12 cellular contexts compared by ENCODE assay signal in genomic region chr14:22915886-22916521, GRCh38. TPM values are rescaled to one million over a fixed set of nuclear protein-coding genes. Genes with fewer than 3 reads are reported as not detected.
A peak's percentile ranks its signal among the peaks of the same experiment; 100 is the strongest.
DNase-seq lines count a peak whose midpoint lies in the region; ATAC-seq and TF ChIP-seq lines count a peak whose summit lies in the region.
"Had no signal": no experiment of that assay in that cellular context is flagged by ENCODE, and none has a peak within 500 bp of the region (broad histone marks: within the 10 kb centered on the region; RNA-seq: fewer than 3 reads in every experiment).

No MANE protein-coding gene starts in this region.

- no peak for DNase-seq in stimulated activated naive CD8-positive, alpha-beta T cell treated with anti-CD3 and anti-CD28 coated beads, Interleukin-15, amount 100 ng/mL, for 72 hours
- DNase-seq in adrenal gland: peak in 6 of 7 donors; percentile 55 to 81 (median 72)
- DNase-seq in lower lobe of right lung: peak; percentile 52
- no peak for DNase-seq in globus pallidus (ENCODE audit: low spot score)
- DNase-seq in stimulated activated CD4-positive, alpha-beta T cell treated with anti-CD3 and anti-CD28 coated beads, Interleukin-2, amount 100 ng/mL, for 48 hours: no peak
- DNase-seq in PC-3: no peak
- DNase-seq: activated naive CD4-positive, alpha-beta T cell treated with anti-CD3 and anti-CD28 coated beads, Interleukin-2, amount 50 U/mL, for 16 hours; endodermal cell; Peyer's patch; stimulated activated CD4-positive, alpha-beta T cell treated with anti-CD3 and anti-CD28 coated beads, Interleukin-4, amount 100 ng/mL, for 4 hours had no signal

- H3K4me1 ChIP-seq in adrenal gland (replicated peaks in 1 of 2) (peaks cover 15 to 37% of the 10 kb centered on the region in 2 donors), lower lobe of right lung (peaks cover 52% of the 10 kb centered on the region), PC-3 (ENCODE audit: insufficient read depth, low read length) (peaks cover 20% of the 10 kb centered on the region)

- CTCF ChIA-PET in PC-3 (lab: Charles Lee): no interaction called here

- H4K20me1 ChIP-seq in PC-3 (ENCODE audit: low read length): no peaks in the 10 kb centered on the region

- intact Hi-C loops in adrenal gland (cut with DNase I): no loop called here
- intact Hi-C loops in lower lobe of right lung (cut with DNase I): no loop called here
- intact Hi-C loops in PC-3 (cut with micrococcal nuclease): no loop called here

- H3F3A ChIP-seq in PC-3 (ENCODE audit: low read length, unreplicated experiment): no peaks in the 10 kb centered on the region

- H2AFZ ChIP-seq in PC-3 (ENCODE audit: low read length): no peak overlapping the region

- H3K9me3 ChIP-seq in adrenal gland (replicated peaks in 1 of 3): no peaks in the 10 kb centered on the region
- no peaks in the 10 kb centered on the region for H3K9me3 ChIP-seq in lower lobe of right lung
- no peaks in the 10 kb centered on the region for H3K9me3 ChIP-seq in PC-3 (ENCODE audit: low read length)
- H3K9me3 ChIP-seq: Peyer's patch had no signal

- no peak overlapping the region for H3K9ac ChIP-seq in PC-3 (ENCODE audit: low read length)

- TF ChIP-seq CTCF in adrenal gland (IDR thresholded peaks at IDR 0.05) (no peak), lower lobe of right lung (IDR thresholded peaks at IDR 0.05) (no peak), PC-3 (conservative IDR thresholded peaks at IDR 0.05; ENCODE audit: low read depth, low read length) (no peak)

- H3K4me1 Mint-ChIP-seq in stimulated activated naive CD8-positive, alpha-beta T cell treated with anti-CD3 and anti-CD28 coated beads, Interleukin-15, Interleukin-2, amounts not matched to agents 100 ng/mL and 50 ng/mL, for 24 hours (ENCODE audit: low read depth): peaks cover 65% of the 10 kb centered on the region
- H3K4me1 Mint-ChIP-seq in stimulated activated naive CD8-positive, alpha-beta T cell treated with anti-CD3 and anti-CD28 coated beads, Interleukin-15, amount 100 ng/mL, for 72 hours: peaks cover 52% of the 10 kb centered on the region

- ATAC-seq in stimulated activated naive CD8-positive, alpha-beta T cell treated with anti-CD3 and anti-CD28 coated beads, Interleukin-15, amount 100 ng/mL, for 72 hours: no peak
- ATAC-seq in lower lobe of right lung: no peak
- no peak for ATAC-seq in GM18873 (IDR thresholded peaks at IDR 0.05; ENCODE audit: low FRiP score, unreplicated experiment)
- ATAC-seq in PC-3: no peak

- H3K36me3 ChIP-seq in adrenal gland (replicated peaks in 1 of 2) (peaks cover 0 to 17% of the 10 kb centered on the region in 2 donors), lower lobe of right lung (peaks cover 16% of the 10 kb centered on the region), PC-3 (ENCODE audit: low read depth, low read length) (peaks cover 20% of the 10 kb centered on the region)

- no peak for TF ChIP-seq POLR2A in adrenal gland (IDR thresholded peaks at IDR 0.05)

- no peaks in the 10 kb centered on the region for H3K9me3 Mint-ChIP-seq in stimulated activated naive CD8-positive, alpha-beta T cell treated with anti-CD3 and anti-CD28 coated beads, Interleukin-15, Interleukin-2, amounts not matched to agents 100 ng/mL and 50 ng/mL, for 24 hours
- no peaks in the 10 kb centered on the region for H3K9me3 Mint-ChIP-seq in stimulated activated naive CD8-positive, alpha-beta T cell treated with anti-CD3 and anti-CD28 coated beads, Interleukin-15, amount 100 ng/mL, for 72 hours
- H3K9me3 Mint-ChIP-seq: endodermal cell had no signal

- H3K9me2 ChIP-seq in PC-3 (replicated peaks; ENCODE audit: low read length): no peaks in the 10 kb centered on the region

- peaks cover 70% of the 10 kb centered on the region for H3K79me2 ChIP-seq in PC-3 (ENCODE audit: low read length)

- POLR2A ChIA-PET in PC-3 (lab: Charles Lee; ENCODE audit: unreplicated experiment): interaction anchor here (0.7 kb wide), 2 partner anchors 81 to 366 kb away, joined by 18 to 21 read pairs; no protein-coding TSS in a partner anchor

- no peak overlapping the region for H3K4me2 ChIP-seq in PC-3 (ENCODE audit: low read length)

- H3K4me3 Mint-ChIP-seq in stimulated activated naive CD8-positive, alpha-beta T cell treated with anti-CD3 and anti-CD28 coated beads, Interleukin-15, Interleukin-2, amounts not matched to agents 100 ng/mL and 50 ng/mL, for 24 hours: no peak overlapping the region
- no peak overlapping the region for H3K4me3 Mint-ChIP-seq in stimulated activated naive CD8-positive, alpha-beta T cell treated with anti-CD3 and anti-CD28 coated beads, Interleukin-15, amount 100 ng/mL, for 72 hours
- H3K4me3 Mint-ChIP-seq: endodermal cell had no signal

- peaks cover 51% of the 10 kb centered on the region for H3K36me3 Mint-ChIP-seq in stimulated activated naive CD8-positive, alpha-beta T cell treated with anti-CD3 and anti-CD28 coated beads, Interleukin-15, Interleukin-2, amounts not matched to agents 100 ng/mL and 50 ng/mL, for 24 hours (ENCODE audit: low read depth)

- H3K27me3 ChIP-seq in adrenal gland: no peaks in the 10 kb centered on the region
- H3K27me3 ChIP-seq in lower lobe of right lung (ENCODE audit: low read depth): no peaks in the 10 kb centered on the region
- H3K27me3 ChIP-seq in PC-3 (ENCODE audit: low read length): no peaks in the 10 kb centered on the region
- H3K27me3 ChIP-seq: Peyer's patch had no signal

- WGBS in adrenal gland, 4 donors: 57 to 71% (median 63%) methylated on average over 8 of the region's 8 CpGs

- no TSS peak for BruUV-seq in PC-3 (replicated peaks; lab: Mats Ljungman, UMichigan)

- H3K27ac ChIP-seq in adrenal gland (peak overlapping the region in 3 of 5 donors; percentile 37 to 69 (median 57)), lower lobe of right lung (peak overlapping the region; percentile 32), PC-3 (ENCODE audit: low read length) (no peak overlapping the region)
- H3K27ac ChIP-seq: Peyer's patch had no signal

- H3K27me3 Mint-ChIP-seq in stimulated activated naive CD8-positive, alpha-beta T cell treated with anti-CD3 and anti-CD28 coated beads, Interleukin-15, Interleukin-2, amounts not matched to agents 100 ng/mL and 50 ng/mL, for 24 hours: no peaks in the 10 kb centered on the region
- no peaks in the 10 kb centered on the region for H3K27me3 Mint-ChIP-seq in stimulated activated naive CD8-positive, alpha-beta T cell treated with anti-CD3 and anti-CD28 coated beads, Interleukin-15, amount 100 ng/mL, for 72 hours

- H3K27ac Mint-ChIP-seq in stimulated activated naive CD8-positive, alpha-beta T cell treated with anti-CD3 and anti-CD28 coated beads, Interleukin-15, Interleukin-2, amounts not matched to agents 100 ng/mL and 50 ng/mL, for 24 hours: peak overlapping the region; percentile 61
- H3K27ac Mint-ChIP-seq in stimulated activated naive CD8-positive, alpha-beta T cell treated with anti-CD3 and anti-CD28 coated beads, Interleukin-15, amount 100 ng/mL, for 72 hours: peak overlapping the region in 1 of 2 donors; percentile 87
- H3K27ac Mint-ChIP-seq: endodermal cell had no signal

- H3K4me3 ChIP-seq in adrenal gland (no peak overlapping the region), lower lobe of right lung (no peak overlapping the region), PC-3 (ENCODE audit: low read length) (no peak overlapping the region)
- H3K4me3 ChIP-seq: Peyer's patch had no signal

RNA-seq across cellular contexts. Expression of gene RBM23, which starts 2.9 kb away (rescaled TPM):
- total RNA-seq in adrenal gland (1,000 to 10,000 TPM in 2 of 8 donors, 100 to 1,000 TPM in 1, 10 to 100 TPM in 5; 70.4 to 1,877 (median 81.8) TPM), lower lobe of right lung (91.4 TPM), PC-3 (2014; rRNA removed) (78.9 and 94.9 TPM in 2 replicates)
- polyA plus RNA-seq in adrenal gland: 10 to 100 TPM; 39.5 to 82.8 (median 43.8) TPM

RNA-seq across cellular contexts. Expression of gene PRMT5, which starts 13.2 kb away (rescaled TPM):
- 100 to 1,000 TPM in 2 of 8 donors, 10 to 100 TPM in 6; 28.6 to 125 (median 62.8) TPM for total RNA-seq in adrenal gland
- 100 to 1,000 TPM in 1 of 3 donors, 10 to 100 TPM in 2; 20.9 to 134 (median 21.6) TPM for polyA plus RNA-seq in adrenal gland
- 37.3 TPM for total RNA-seq in lower lobe of right lung
- total RNA-seq in PC-3 (2014; rRNA removed): 101 and 113 TPM in 2 replicates

RNA-seq across cellular contexts. Expression of gene REM2, which starts 33.0 kb away (rescaled TPM):
- total RNA-seq in adrenal gland (under 1 TPM in 4 of 8 donors, not detected in 4; 0.15 to 0.28 (median 0.23) TPM), lower lobe of right lung (0.83 TPM), PC-3 (2014; rRNA removed) (0.18 TPM in 1 of 2 replicates, not detected in the other)
- 1 to 10 TPM in 1 of 3 donors, under 1 TPM in 2; 0.09 to 1.2 (median 0.64) TPM for polyA plus RNA-seq in adrenal gland

RNA-seq across cellular contexts. Expression of gene HAUS4, which starts 40.9 kb away (rescaled TPM):
- 10 to 100 TPM; 16.8 to 72.2 (median 40.9) TPM for total RNA-seq in adrenal gland
- polyA plus RNA-seq in adrenal gland: 10 to 100 TPM; 11.2 to 20.4 (median 20.0) TPM
- 54.5 TPM for total RNA-seq in lower lobe of right lung
- total RNA-seq in PC-3 (2014; rRNA removed): 54.5 and 56.2 TPM in 2 replicates

RNA-seq across cellular contexts. Expression of gene LRP10, which starts 44.5 kb away (rescaled TPM):
- total RNA-seq in adrenal gland: 100 to 1,000 TPM in 4 of 8 donors, 10 to 100 TPM in 4; 74.5 to 207 (median 104) TPM
- polyA plus RNA-seq in adrenal gland: 10 to 100 TPM; 13.1 to 26.8 (median 14.8) TPM
- 134 TPM for total RNA-seq in lower lobe of right lung
- total RNA-seq in PC-3 (2014; rRNA removed): 46.5 and 59.3 TPM in 2 replicates

Comparison
In these comparisons a context has a peak if more than half of its experiments do, and no peak if none do; other contexts are left out.
1. DNase-seq: peak in adrenal gland (6 of 7) and lower lobe of right lung (single experiment); none in stimulated activated naive CD8-positive, alpha-beta T cell treated with anti-CD3 and anti-CD28 coated beads, Interleukin-15, amount 100 ng/mL, for 72 hours (0 of 2), globus pallidus (single experiment), stimulated activated CD4-positive, alpha-beta T cell treated with anti-CD3 and anti-CD28 coated beads, Interleukin-2, amount 100 ng/mL, for 48 hours (0 of 2) and PC-3 (single experiment).